ENCODE assay signal across 27 cellular contexts in genomic region chr11:69563946-69564780, GRCh38.
DNase-seq lines count a peak whose midpoint lies in the region; ATAC-seq, FAIRE-seq and TF ChIP-seq lines count a peak whose summit lies in the region.
"Had no signal": no experiment of that assay in that cellular context is flagged by ENCODE, and none has a peak within 500 bp of the region (broad histone marks: within the 10 kb centered on the region; RNA-seq: fewer than 3 reads in every experiment).

No MANE protein-coding gene starts in this region.

- H3K4me2 ChIP-seq in IMR-90 (ENCODE audit: low read depth, low read length) (no peak overlapping the region), astrocyte (ENCODE audit: low read length) (no peak overlapping the region)
- H3K4me2 ChIP-seq: GM23338, KMS-11 had no signal

- H3K18ac ChIP-seq in IMR-90 (ENCODE audit: low read depth, low read length): no peak overlapping the region; the same call in 1 of the 2 replicates

- in situ Hi-C loops in IMR-90 (cut with MboI; ENCODE audit: low sequenced_read_pairs) (no loop called here), HAP-1 (cut with MboI; ENCODE audit: low sequenced_read_pairs) (no loop called here)

- H3K56ac ChIP-seq in IMR-90 (ENCODE audit: extremely low read depth, insufficient read depth, low read length): no peak overlapping the region

- no peaks in the 10 kb centered on the region for H3K36me3 ChIP-seq in IMR-90 (ENCODE audit: control insufficient read depth, insufficient read depth, low read length)
- H3K36me3 ChIP-seq in astrocyte (ENCODE audit: insufficient read depth, low read length): no peaks in the 10 kb centered on the region
- H3K36me3 ChIP-seq in HAP-1 (replicated peaks): no peaks in the 10 kb centered on the region
- no peaks in the 10 kb centered on the region for H3K36me3 ChIP-seq in spleen

- no peaks in the 10 kb centered on the region for H3K79me2 ChIP-seq in astrocyte (ENCODE audit: insufficient read depth, low read length)

- no peak overlapping the region for H2AK9ac ChIP-seq in IMR-90 (replicated peaks; ENCODE audit: low read depth, low read length, poor library complexity)

- H3K27ac ChIP-seq in IMR-90 (ENCODE audit: insufficient read depth, low read length): no peak overlapping the region
- no peak overlapping the region for H3K27ac ChIP-seq in astrocyte (ENCODE audit: low read depth, low read length)
- H3K27ac ChIP-seq in spleen: no peak overlapping the region
- H3K27ac ChIP-seq: KMS-11 had no signal

- BruUV-seq in IMR-90 (replicated peaks; lab: Mats Ljungman, UMichigan): no TSS peak

- H3K9me3 ChIP-seq in IMR-90 (ENCODE audit: control insufficient read depth, insufficient read depth, low read length) (peaks cover 2% of the 10 kb centered on the region; the same call in 1 of the 2 replicates), astrocyte (ENCODE audit: insufficient read depth, low read depth, low read length) (no peaks in the 10 kb centered on the region), HAP-1 (no peaks in the 10 kb centered on the region), spleen (peaks cover 0 to 5% (median 0%) of the 10 kb centered on the region in 8 donors)

- H2BK15ac ChIP-seq in IMR-90 (ENCODE audit: low read depth, low read length): no peak overlapping the region

- H3K9me3 Mint-ChIP-seq in astrocyte (ENCODE audit: unreplicated experiment) (peaks cover 17% of the 10 kb centered on the region), endothelial cell (ENCODE audit: unreplicated experiment) (no peaks in the 10 kb centered on the region)

- H3K4me3 Mint-ChIP-seq in astrocyte (ENCODE audit: unreplicated experiment): no peak overlapping the region
- no peak overlapping the region for H3K4me3 Mint-ChIP-seq in endothelial cell (ENCODE audit: unreplicated experiment)
- H3K4me3 Mint-ChIP-seq: activated CD8-positive, alpha-beta T cell treated with anti-CD3 and anti-CD28 coated beads for 36 hours; activated naive CD8-positive, alpha-beta T cell treated with anti-CD3 and anti-CD28 coated beads, Interleukin-2, amount 50 U/mL, for 24 hours; activated T-cell treated with anti-CD3 and anti-CD28 coated beads, Interleukin-2, amount 50 U/mL, for 24 hours; brain; CD14-positive monocyte; GM23338; nephron progenitor cell; type B pancreatic cell had no signal

- H3K4me1 ChIP-seq in IMR-90 (ENCODE audit: control insufficient read depth, insufficient read depth, low read length) (peaks cover 10% of the 10 kb centered on the region), astrocyte (ENCODE audit: insufficient read depth, low read length) (peaks cover 6% of the 10 kb centered on the region), HAP-1 (no peaks in the 10 kb centered on the region), spleen (no peaks in the 10 kb centered on the region)

- H2AFZ ChIP-seq in IMR-90 (replicated peaks; ENCODE audit: low read length, poor library complexity): no peak overlapping the region
- H2AFZ ChIP-seq in astrocyte (ENCODE audit: low read depth, low read length): no peak overlapping the region
- H2AFZ ChIP-seq: GM23338 had no signal

- H3K14ac ChIP-seq in IMR-90 (replicated peaks; ENCODE audit: low read depth, low read length): no peak overlapping the region

- dilution Hi-C loops in IMR-90 (cut with HindIII; ENCODE audit: low sequenced_read_pairs, unreplicated experiment): no loop called here

- CTCF ChIA-PET in IMR-90 (lab: Yijun Ruan, JAX): interaction anchor here (0.6 kb wide), 1 partner anchor 14 kb away, joined by 3 read pairs; no protein-coding TSS in a partner anchor

- ATAC-seq in IMR-90 (ENCODE audit: low read depth): 0 out of 2 replicates have a peak, but pooled peaks have one; percentile 29
- ATAC-seq: activated CD8-positive, alpha-beta T cell treated with anti-CD3 and anti-CD28 coated beads for 36 hours; activated naive CD8-positive, alpha-beta T cell treated with anti-CD3 and anti-CD28 coated beads, Interleukin-2, amount 50 U/mL, for 24 hours; GM23338; SK-N-SH treated with all-trans-retinoic acid at 6 μM for 48 hours had no signal

- peak; percentile 71 for DNase-seq in EH (ENCODE audit: low read depth)
- peak; percentile 30 for DNase-seq in IMR-90
- DNase-seq in astrocyte (ENCODE audit: low read depth): peak; percentile 52
- DNase-seq in renal cortical epithelial cell (ENCODE audit: low read depth): peak; percentile 40
- no peak for DNase-seq in endothelial cell (ENCODE audit: low spot score)
- no peak for DNase-seq in HAP-1 (ENCODE audit: low spot score in 2 of 2)
- DNase-seq in NCI-H748 treated with DMSO at 0.1 percent for 48 hours (lab: John Stamatoyannopoulos, UW): no peak
- no peak for DNase-seq in spleen
- DNase-seq: activated CD4-positive, alpha-beta T cell treated with anti-CD3 and anti-CD28 coated beads for 1 hour; activated CD8-positive, alpha-beta T cell treated with anti-CD3 and anti-CD28 coated beads for 36 hours; activated naive CD8-positive, alpha-beta T cell treated with anti-CD3 and anti-CD28 coated beads, Interleukin-2, amount 50 U/mL, for 24 hours; activated T-cell treated with anti-CD3 and anti-CD28 coated beads, Interleukin-2, amount 50 U/mL, for 24 hours; Calu3; cerebellar nuclear complex; DMS79 treated with DMSO at 0.1 percent for 48 hours; NCI-H1436 treated with DMSO at 0.1 percent for 48 hours; NCI-H82; nephron progenitor cell; stimulated activated CD4-positive, alpha-beta T cell treated with anti-CD3 and anti-CD28 coated beads, Interleukin-2, amount 100 ng/mL, for 48 hours had no signal

- no peak overlapping the region for H4K5ac ChIP-seq in IMR-90 (ENCODE audit: low read depth, low read length)

- no peak overlapping the region for H3K9ac ChIP-seq in IMR-90 (ENCODE audit: low read depth, low read length)
- H3K9ac ChIP-seq in astrocyte (ENCODE audit: low read length): no peak overlapping the region
- H3K9ac ChIP-seq: KMS-11 had no signal

- no peak overlapping the region for H3K4ac ChIP-seq in IMR-90 (ENCODE audit: low read depth, low read length)

- H3K27me3 Mint-ChIP-seq in astrocyte (ENCODE audit: low read depth, unreplicated experiment) (peaks cover 6% of the 10 kb centered on the region), endothelial cell (ENCODE audit: unreplicated experiment) (peaks cover 4% of the 10 kb centered on the region)
- H3K27me3 Mint-ChIP-seq: type B pancreatic cell had no signal

- H4K20me1 ChIP-seq in IMR-90 (ENCODE audit: insufficient read depth, low read length) (no peaks in the 10 kb centered on the region), astrocyte (ENCODE audit: insufficient read depth, low read length) (no peaks in the 10 kb centered on the region)

- no peak overlapping the region for H4K91ac ChIP-seq in IMR-90 (ENCODE audit: insufficient read depth, low read depth, low read length)

- FAIRE-seq in astrocyte (lab: Jason Lieb, UNC): no peak
- FAIRE-seq: GM12891, islet of Langerhans had no signal

- no peak for TF ChIP-seq RAD21 in IMR-90 (IDR thresholded peaks at IDR 0.05; ENCODE audit: low read length)

- H2BK120ac ChIP-seq in IMR-90 (ENCODE audit: low read depth, low read length): no peak overlapping the region

- H3K27me3 ChIP-seq in IMR-90 (ENCODE audit: control insufficient read depth, insufficient read depth, low read length) (no peaks in the 10 kb centered on the region), astrocyte (ENCODE audit: insufficient read depth, low read length) (no peaks in the 10 kb centered on the region), HAP-1 (ENCODE audit: low read depth) (no peaks in the 10 kb centered on the region), spleen (replicated peaks in 1 of 7) (peaks cover 0 to 2% (median 0%) of the 10 kb centered on the region in 7 donors)

- intact Hi-C loops in IMR-90 (cut with micrococcal nuclease): no loop called here
- intact Hi-C loops in spleen (cut with DNase I; ENCODE audit: low total_unique reads): no loop called here

- TF ChIP-seq POLR2A in IMR-90 (IDR thresholded peaks at IDR 0.05; ENCODE audit: low read depth, low read length): no peak
- TF ChIP-seq POLR2A in spleen (IDR thresholded peaks at IDR 0.05): no peak

- H2BK5ac ChIP-seq in IMR-90 (ENCODE audit: low read depth, low read length, poor library complexity, severe bottlenecking): no peak overlapping the region

- H3K4me3 ChIP-seq in IMR-90 (ENCODE audit: insufficient read depth, low read depth, low read length) (no peak overlapping the region), astrocyte (ENCODE audit: insufficient read depth, low read depth, low read length) (no peak overlapping the region), HAP-1 (no peak overlapping the region), spleen (no peak overlapping the region)
- H3K4me3 ChIP-seq: GM23338 had no signal

- POLR2A ChIA-PET in IMR-90 (lab: Charles Lee; ENCODE audit: unreplicated experiment): no interaction called here

- H2AK5ac ChIP-seq in IMR-90 (ENCODE audit: low read depth, low read length): no peak overlapping the region

- H3K79me1 ChIP-seq in IMR-90 (ENCODE audit: low read depth in 1 of 2, low read length in 2 of 2): no peaks in the 10 kb centered on the region

- peak overlapping the region; percentile 0 for H3K27ac Mint-ChIP-seq in astrocyte (ENCODE audit: unreplicated experiment)
- no peak overlapping the region for H3K27ac Mint-ChIP-seq in endothelial cell (ENCODE audit: unreplicated experiment)
- H3K27ac Mint-ChIP-seq: activated CD8-positive, alpha-beta T cell treated with anti-CD3 and anti-CD28 coated beads for 36 hours; activated naive CD8-positive, alpha-beta T cell treated with anti-CD3 and anti-CD28 coated beads, Interleukin-2, amount 50 U/mL, for 24 hours; activated T-cell treated with anti-CD3 and anti-CD28 coated beads, Interleukin-2, amount 50 U/mL, for 24 hours; brain; CD14-positive monocyte; GM23338; nephron progenitor cell; type B pancreatic cell had no signal

- H2BK20ac ChIP-seq in IMR-90 (ENCODE audit: low read depth, low read length): no peak overlapping the region

- H3K36me3 Mint-ChIP-seq in astrocyte (ENCODE audit: low read depth, unreplicated experiment) (no peaks in the 10 kb centered on the region), endothelial cell (ENCODE audit: low read depth, unreplicated experiment) (no peaks in the 10 kb centered on the region)
- H3K36me3 Mint-ChIP-seq: brain, CD14-positive monocyte, type B pancreatic cell had no signal

- peak overlapping the region in 1 of 2 experiments; percentile 13; a peak in 1 of 4 replicates for H4K8ac ChIP-seq in IMR-90 (ENCODE audit: low read depth in 2 of 2, low read length in 2 of 2)

- H3K4me1 Mint-ChIP-seq in astrocyte (ENCODE audit: low read depth, unreplicated experiment): peaks cover 28% of the 10 kb centered on the region
- H3K4me1 Mint-ChIP-seq in endothelial cell (ENCODE audit: unreplicated experiment): no peaks in the 10 kb centered on the region
- H3K4me1 Mint-ChIP-seq: brain, CD14-positive monocyte, GM23338 had no signal

- no peak for TF ChIP-seq CTCF in IMR-90 (conservative IDR thresholded peaks at IDR 0.05; ENCODE audit: low read depth, low read length)
- no peak for TF ChIP-seq CTCF in astrocyte (IDR thresholded peaks at IDR 0.05; ENCODE audit: insufficient read depth, low read depth, low read length)
- TF ChIP-seq CTCF in endothelial cell (IDR thresholded peaks at IDR 0.05; ENCODE audit: unreplicated experiment): no peak
- TF ChIP-seq CTCF in spleen (IDR thresholded peaks at IDR 0.05 in 8 of 11, conservative IDR thresholded peaks at IDR 0.05 in 3 of 11): no peak

- peaks cover 14% of the 10 kb centered on the region for H3K9me1 ChIP-seq in IMR-90 (ENCODE audit: insufficient read depth, low read length)

- H3K23ac ChIP-seq in IMR-90 (ENCODE audit: low read depth, low read length): peak overlapping the region; percentile 8; the same call in 1 of the 2 replicates

- no CpG with 5 or more reads among the region's 10 CpGs for WGBS in IMR-90 (ENCODE audit: extremely low coverage in 2 of 2, insufficient read length in 1 of 2), 2 experiments
- WGBS in spleen, 5 donors: 74 to 86% (median 77%) methylated on average over 10 of the region's 10 CpGs

Comparison
In these comparisons a context has a peak if more than half of its experiments do, and no peak if none do; other contexts are left out.
1. DNase-seq: peak in EH (single experiment), IMR-90 (single experiment), astrocyte (single experiment) and renal cortical epithelial cell (single experiment); none in endothelial cell (single experiment), HAP-1 (0 of 2), NCI-H748 treated with DMSO at 0.1 percent for 48 hours (single experiment) and spleen (single experiment).